In the genomic region with DNA sequence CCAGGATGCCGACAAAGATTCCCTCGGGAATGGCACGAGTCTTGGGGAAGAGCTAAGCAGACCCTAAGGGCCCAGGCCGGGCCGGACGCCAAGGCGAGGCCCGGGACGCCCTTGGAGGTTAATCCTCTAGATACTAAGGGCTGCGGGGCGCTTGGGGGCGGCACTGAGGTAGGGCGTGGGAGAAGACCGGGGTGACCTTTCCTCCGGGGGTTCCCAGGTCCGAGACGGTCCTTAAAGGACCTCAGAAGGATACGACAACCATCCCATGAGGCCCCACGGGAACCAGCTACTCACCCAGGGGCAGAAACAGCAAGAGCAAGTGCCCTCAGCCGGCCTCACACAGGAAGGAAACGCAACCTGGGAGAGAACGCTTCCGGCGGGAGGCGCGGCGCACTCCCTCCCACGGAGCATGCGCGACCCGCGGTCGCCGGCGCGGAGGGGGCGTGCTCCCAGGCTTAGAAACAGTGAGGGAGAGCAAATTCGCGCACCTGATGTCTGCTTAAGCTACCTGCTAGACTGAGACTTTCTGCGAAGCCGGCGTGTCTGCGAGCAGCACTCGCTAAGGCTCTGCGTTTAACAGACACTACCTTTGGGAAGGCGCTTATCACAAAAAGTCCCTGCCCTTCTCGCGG, we compare ENCODE assay signal across 1 cellular context.
TF ChIP-seq lines count a peak whose summit lies in the region.

A gene with protein sequence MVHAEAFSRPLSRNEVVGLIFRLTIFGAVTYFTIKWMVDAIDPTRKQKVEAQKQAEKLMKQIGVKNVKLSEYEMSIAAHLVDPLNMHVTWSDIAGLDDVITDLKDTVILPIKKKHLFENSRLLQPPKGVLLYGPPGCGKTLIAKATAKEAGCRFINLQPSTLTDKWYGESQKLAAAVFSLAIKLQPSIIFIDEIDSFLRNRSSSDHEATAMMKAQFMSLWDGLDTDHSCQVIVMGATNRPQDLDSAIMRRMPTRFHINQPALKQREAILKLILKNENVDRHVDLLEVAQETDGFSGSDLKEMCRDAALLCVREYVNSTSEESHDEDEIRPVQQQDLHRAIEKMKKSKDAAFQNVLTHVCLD (minus strand): TSS at position 354 of the 632 bp plus-strand sequence. CDS start 3,627 bp downstream, outside the sequence.

TF ChIP-seq in HepG2, 621 proteins besides CTCF, POLR2A, EP300 and RAD21 (continued from another document and continues in another):
- TF ChIP-seq, protein P1, sequence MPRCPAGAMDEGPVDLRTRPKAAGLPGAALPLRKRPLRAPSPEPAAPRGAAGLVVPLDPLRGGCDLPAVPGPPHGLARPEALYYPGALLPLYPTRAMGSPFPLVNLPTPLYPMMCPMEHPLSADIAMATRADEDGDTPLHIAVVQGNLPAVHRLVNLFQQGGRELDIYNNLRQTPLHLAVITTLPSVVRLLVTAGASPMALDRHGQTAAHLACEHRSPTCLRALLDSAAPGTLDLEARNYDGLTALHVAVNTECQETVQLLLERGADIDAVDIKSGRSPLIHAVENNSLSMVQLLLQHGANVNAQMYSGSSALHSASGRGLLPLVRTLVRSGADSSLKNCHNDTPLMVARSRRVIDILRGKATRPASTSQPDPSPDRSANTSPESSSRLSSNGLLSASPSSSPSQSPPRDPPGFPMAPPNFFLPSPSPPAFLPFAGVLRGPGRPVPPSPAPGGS (CRISPR knock-in tag; IDR thresholded peaks at IDR 0.05), result no peak; the same call in 1 of the 2 replicates
- TF ChIP-seq ATRX (CRISPR knock-in tag; IDR thresholded peaks at IDR 0.05; ENCODE audit: borderline replicate concordance) (no peak), EZH2 (conservative IDR thresholded peaks at IDR 0.05; ENCODE audit: low read depth, low read length) (no peak), MATR3 (CRISPR knock-in tag; IDR thresholded peaks at IDR 0.05) (no peak), TARDBP (CRISPR knock-in tag; IDR thresholded peaks at IDR 0.05) (peak; percentile 57; the same call in 1 of the 2 replicates), REL (CRISPR knock-in tag; conservative IDR thresholded peaks at IDR 0.05) (no peak), SKI (IDR thresholded peaks at IDR 0.05; ENCODE audit: partially characterized antibody) (peak; percentile 12), ZNF563 (CRISPR knock-in tag; IDR thresholded peaks at IDR 0.05) (peak; percentile 79; the same call in 1 of the 2 replicates), SMC3 (IDR thresholded peaks at IDR 0.05; ENCODE audit: low read length) (no peak), BHLHE40 (IDR thresholded peaks at IDR 0.05; ENCODE audit: low read length) (no peak), ZFY (CRISPR knock-in tag; IDR thresholded peaks at IDR 0.05) (peak; percentile 96), ZNF337 (CRISPR knock-in tag; IDR thresholded peaks at IDR 0.05; ENCODE audit: borderline replicate concordance, low read depth) (no peak), ZNF672 (CRISPR knock-in tag; IDR thresholded peaks at IDR 0.05) (no peak), FOXA3 (CRISPR knock-in tag; IDR thresholded peaks at IDR 0.05) (peak; percentile 15; the same call in 1 of the 2 replicates), RBFOX2 (IDR thresholded peaks at IDR 0.05; ENCODE audit: low read depth, low read length) (peak; percentile 88), ZBTB20 (CRISPR knock-in tag; IDR thresholded peaks at IDR 0.05; ENCODE audit: borderline replicate concordance, low read depth) (no peak), KAT8 (CRISPR knock-in tag; IDR thresholded peaks at IDR 0.05) (peak; percentile 91), PAX8 (CRISPR knock-in tag; IDR thresholded peaks at IDR 0.05; ENCODE audit: borderline replicate concordance) (no peak), PHF20 (CRISPR knock-in tag; IDR thresholded peaks at IDR 0.05) (peak; percentile 86), ZKSCAN1 (IDR thresholded peaks at IDR 0.05; ENCODE audit: low read length) (no peak), SP140L (CRISPR knock-in tag; IDR thresholded peaks at IDR 0.05; ENCODE audit: borderline replicate concordance) (no peak), MAFG (CRISPR knock-in tag; IDR thresholded peaks at IDR 0.05) (no peak), ZNF775 (CRISPR knock-in tag; IDR thresholded peaks at IDR 0.05; ENCODE audit: borderline replicate concordance) (no peak), ZNF343 (CRISPR knock-in tag; IDR thresholded peaks at IDR 0.05) (0 out of 2 replicates have a peak, but pooled peaks have one; percentile 58)
- TF ChIP-seq, protein P2, sequence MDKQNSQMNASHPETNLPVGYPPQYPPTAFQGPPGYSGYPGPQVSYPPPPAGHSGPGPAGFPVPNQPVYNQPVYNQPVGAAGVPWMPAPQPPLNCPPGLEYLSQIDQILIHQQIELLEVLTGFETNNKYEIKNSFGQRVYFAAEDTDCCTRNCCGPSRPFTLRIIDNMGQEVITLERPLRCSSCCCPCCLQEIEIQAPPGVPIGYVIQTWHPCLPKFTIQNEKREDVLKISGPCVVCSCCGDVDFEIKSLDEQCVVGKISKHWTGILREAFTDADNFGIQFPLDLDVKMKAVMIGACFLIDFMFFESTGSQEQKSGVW (CRISPR knock-in tag; IDR thresholded peaks at IDR 0.05; ENCODE audit: borderline replicate concordance), result no peak
- TF ChIP-seq, protein P3, sequence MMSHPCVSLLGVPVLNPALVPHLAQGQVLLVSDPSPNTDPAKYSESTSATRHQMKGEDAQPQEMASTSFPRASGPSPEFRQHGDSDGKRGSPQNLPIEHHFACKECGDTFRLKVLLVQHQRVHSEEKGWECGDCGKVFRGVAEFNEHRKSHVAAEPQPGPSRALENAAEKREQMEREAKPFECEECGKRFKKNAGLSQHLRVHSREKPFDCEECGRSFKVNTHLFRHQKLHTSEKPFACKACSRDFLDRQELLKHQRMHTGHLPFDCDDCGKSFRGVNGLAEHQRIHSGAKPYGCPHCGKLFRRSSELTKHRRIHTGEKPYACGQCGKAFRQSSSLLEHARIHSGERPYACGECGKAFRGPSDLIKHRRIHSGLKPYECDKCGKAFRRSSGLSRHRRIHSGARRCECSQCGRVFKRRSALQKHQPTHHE (CRISPR knock-in tag; IDR thresholded peaks at IDR 0.05; ENCODE audit: borderline replicate concordance), result 0 out of 2 replicates have a peak, but pooled peaks have one; percentile 32
- TF ChIP-seq, protein P4, sequence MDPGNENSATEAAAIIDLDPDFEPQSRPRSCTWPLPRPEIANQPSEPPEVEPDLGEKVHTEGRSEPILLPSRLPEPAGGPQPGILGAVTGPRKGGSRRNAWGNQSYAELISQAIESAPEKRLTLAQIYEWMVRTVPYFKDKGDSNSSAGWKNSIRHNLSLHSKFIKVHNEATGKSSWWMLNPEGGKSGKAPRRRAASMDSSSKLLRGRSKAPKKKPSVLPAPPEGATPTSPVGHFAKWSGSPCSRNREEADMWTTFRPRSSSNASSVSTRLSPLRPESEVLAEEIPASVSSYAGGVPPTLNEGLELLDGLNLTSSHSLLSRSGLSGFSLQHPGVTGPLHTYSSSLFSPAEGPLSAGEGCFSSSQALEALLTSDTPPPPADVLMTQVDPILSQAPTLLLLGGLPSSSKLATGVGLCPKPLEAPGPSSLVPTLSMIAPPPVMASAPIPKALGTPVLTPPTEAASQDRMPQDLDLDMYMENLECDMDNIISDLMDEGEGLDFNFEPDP (CRISPR knock-in tag; conservative IDR thresholded peaks at IDR 0.05), result 0 out of 2 replicates have a peak, but pooled peaks have one; percentile 31
- TF ChIP-seq, protein P5, sequence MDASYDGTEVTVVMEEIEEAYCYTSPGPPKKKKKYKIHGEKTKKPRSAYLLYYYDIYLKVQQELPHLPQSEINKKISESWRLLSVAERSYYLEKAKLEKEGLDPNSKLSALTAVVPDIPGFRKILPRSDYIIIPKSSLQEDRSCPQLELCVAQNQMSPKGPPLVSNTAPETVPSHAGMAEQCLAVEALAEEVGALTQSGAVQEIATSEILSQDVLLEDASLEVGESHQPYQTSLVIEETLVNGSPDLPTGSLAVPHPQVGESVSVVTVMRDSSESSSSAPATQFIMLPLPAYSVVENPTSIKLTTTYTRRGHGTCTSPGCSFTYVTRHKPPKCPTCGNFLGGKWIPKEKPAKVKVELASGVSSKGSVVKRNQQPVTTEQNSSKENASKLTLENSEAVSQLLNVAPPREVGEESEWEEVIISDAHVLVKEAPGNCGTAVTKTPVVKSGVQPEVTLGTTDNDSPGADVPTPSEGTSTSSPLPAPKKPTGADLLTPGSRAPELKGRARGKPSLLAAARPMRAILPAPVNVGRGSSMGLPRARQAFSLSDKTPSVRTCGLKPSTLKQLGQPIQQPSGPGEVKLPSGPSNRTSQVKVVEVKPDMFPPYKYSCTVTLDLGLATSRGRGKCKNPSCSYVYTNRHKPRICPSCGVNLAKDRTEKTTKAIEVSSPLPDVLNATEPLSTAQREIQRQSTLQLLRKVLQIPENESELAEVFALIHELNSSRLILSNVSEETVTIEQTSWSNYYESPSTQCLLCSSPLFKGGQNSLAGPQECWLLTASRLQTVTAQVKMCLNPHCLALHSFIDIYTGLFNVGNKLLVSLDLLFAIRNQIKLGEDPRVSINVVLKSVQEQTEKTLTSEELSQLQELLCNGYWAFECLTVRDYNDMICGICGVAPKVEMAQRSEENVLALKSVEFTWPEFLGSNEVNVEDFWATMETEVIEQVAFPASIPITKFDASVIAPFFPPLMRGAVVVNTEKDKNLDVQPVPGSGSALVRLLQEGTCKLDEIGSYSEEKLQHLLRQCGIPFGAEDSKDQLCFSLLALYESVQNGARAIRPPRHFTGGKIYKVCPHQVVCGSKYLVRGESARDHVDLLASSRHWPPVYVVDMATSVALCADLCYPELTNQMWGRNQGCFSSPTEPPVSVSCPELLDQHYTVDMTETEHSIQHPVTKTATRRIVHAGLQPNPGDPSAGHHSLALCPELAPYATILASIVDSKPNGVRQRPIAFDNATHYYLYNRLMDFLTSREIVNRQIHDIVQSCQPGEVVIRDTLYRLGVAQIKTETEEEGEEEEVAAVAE (CRISPR knock-in tag; IDR thresholded peaks at IDR 0.05; ENCODE audit: borderline replicate concordance), result no peak
- TF ChIP-seq, protein P6, sequence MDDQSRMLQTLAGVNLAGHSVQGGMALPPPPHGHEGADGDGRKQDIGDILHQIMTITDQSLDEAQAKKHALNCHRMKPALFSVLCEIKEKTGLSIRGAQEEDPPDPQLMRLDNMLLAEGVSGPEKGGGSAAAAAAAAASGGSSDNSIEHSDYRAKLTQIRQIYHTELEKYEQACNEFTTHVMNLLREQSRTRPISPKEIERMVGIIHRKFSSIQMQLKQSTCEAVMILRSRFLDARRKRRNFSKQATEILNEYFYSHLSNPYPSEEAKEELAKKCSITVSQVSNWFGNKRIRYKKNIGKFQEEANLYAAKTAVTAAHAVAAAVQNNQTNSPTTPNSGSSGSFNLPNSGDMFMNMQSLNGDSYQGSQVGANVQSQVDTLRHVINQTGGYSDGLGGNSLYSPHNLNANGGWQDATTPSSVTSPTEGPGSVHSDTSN (CRISPR knock-in tag; IDR thresholded peaks at IDR 0.05; ENCODE audit: borderline replicate concordance), result no peak
- TF ChIP-seq, protein P7, sequence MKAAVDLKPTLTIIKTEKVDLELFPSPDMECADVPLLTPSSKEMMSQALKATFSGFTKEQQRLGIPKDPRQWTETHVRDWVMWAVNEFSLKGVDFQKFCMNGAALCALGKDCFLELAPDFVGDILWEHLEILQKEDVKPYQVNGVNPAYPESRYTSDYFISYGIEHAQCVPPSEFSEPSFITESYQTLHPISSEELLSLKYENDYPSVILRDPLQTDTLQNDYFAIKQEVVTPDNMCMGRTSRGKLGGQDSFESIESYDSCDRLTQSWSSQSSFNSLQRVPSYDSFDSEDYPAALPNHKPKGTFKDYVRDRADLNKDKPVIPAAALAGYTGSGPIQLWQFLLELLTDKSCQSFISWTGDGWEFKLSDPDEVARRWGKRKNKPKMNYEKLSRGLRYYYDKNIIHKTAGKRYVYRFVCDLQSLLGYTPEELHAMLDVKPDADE (CRISPR knock-in tag; IDR thresholded peaks at IDR 0.05), result no peak
- TF ChIP-seq, protein P8, sequence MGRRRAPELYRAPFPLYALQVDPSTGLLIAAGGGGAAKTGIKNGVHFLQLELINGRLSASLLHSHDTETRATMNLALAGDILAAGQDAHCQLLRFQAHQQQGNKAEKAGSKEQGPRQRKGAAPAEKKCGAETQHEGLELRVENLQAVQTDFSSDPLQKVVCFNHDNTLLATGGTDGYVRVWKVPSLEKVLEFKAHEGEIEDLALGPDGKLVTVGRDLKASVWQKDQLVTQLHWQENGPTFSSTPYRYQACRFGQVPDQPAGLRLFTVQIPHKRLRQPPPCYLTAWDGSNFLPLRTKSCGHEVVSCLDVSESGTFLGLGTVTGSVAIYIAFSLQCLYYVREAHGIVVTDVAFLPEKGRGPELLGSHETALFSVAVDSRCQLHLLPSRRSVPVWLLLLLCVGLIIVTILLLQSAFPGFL (CRISPR knock-in tag; IDR thresholded peaks at IDR 0.05), result no peak
